ENCODE assay signal across 9 cellular contexts in genomic region chr19:40217921-40218890, GRCh38. TPM values are rescaled to one million over a fixed set of nuclear protein-coding genes. Genes with fewer than 3 reads are reported as not detected.
A peak's percentile ranks its signal among the peaks of the same experiment; 100 is the strongest.
DNase-seq lines count a peak whose midpoint lies in the region; ATAC-seq and TF ChIP-seq lines count a peak whose summit lies in the region.
"Had no signal": no experiment of that assay in that cellular context is flagged by ENCODE, and none has a peak within 500 bp of the region (broad histone marks: within the 10 kb centered on the region; RNA-seq: fewer than 3 reads in every experiment).

TSS of gene TTC9B (minus strand) at chr19:40218384. CDS start at chr19:40218381, 3 bp downstream.

- H3K27me3 Mint-ChIP-seq in neural crest cell (ENCODE audit: low read depth), result peaks cover 77% of the 10 kb centered on the region

- H3K27ac Mint-ChIP-seq in neural crest cell (ENCODE audit: unreplicated experiment), result no peak within 1 kb of the TSS

- TF ChIP-seq CTCF in GM10248 (IDR thresholded peaks at IDR 0.05; ENCODE audit: control extremely low read depth, extremely low read depth, low read depth, missing control alignments) (no peak), neural crest cell (conservative IDR thresholded peaks at IDR 0.05) (no peak)

- H3K4me3 Mint-ChIP-seq in neural crest cell, result peak within 1 kb of the TSS; percentile 49

- H3K36me3 Mint-ChIP-seq in neural crest cell (ENCODE audit: low read depth), result peaks cover 5% of the 10 kb centered on the region

- peak; percentile 67 for DNase-seq in GM10248 (ENCODE audit: extremely low spot score)
- peak; percentile 29 for DNase-seq in T follicular helper cell (ENCODE audit: low read depth)
- peak; percentile 39 for DNase-seq in central memory CD4-positive, alpha-beta T cell
- peak; percentile 46 for DNase-seq in neural crest cell (ENCODE audit: low read depth, low spot score)
- no peak for DNase-seq in NAMALWA (ENCODE audit: low spot score)
- DNase-seq in EL, result no peak

- no peak for ATAC-seq in HG03108 (IDR thresholded peaks at IDR 0.05; ENCODE audit: unreplicated experiment)
- ATAC-seq in HG03469 (IDR thresholded peaks at IDR 0.05; ENCODE audit: unreplicated experiment), result no peak

- CTCF ChIA-PET in GM10248 (lab: Yijun Ruan, JAX), result interaction anchor here (1.3 to 2.0 kb wide), 3 partner anchors 22 to 79 kb away, joined by 3 to 11 read pairs (median 5); no protein-coding TSS in a partner anchor

- peaks cover 3% of the 10 kb centered on the region for H3K9me3 Mint-ChIP-seq in neural crest cell

- POLR2A ChIA-PET in GM10248 (lab: Yijun Ruan, JAX), result no interaction called here

- H3K4me1 Mint-ChIP-seq in neural crest cell, result peaks cover 5% of the 10 kb centered on the region

RNA-seq across cellular contexts. Expression of gene TTC9B, which starts in this region (rescaled TPM):
- total RNA-seq in neural crest cell, result 1.7 and 2.5 TPM in 2 replicates
- total RNA-seq: epithelial cell of proximal tubule had no signal

Comparison
In these comparisons a context has a peak if more than half of its experiments do, and no peak if none do; other contexts are left out.
1. DNase-seq: peak in GM10248 (single experiment), T follicular helper cell (single experiment), central memory CD4-positive, alpha-beta T cell (single experiment) and neural crest cell (single experiment); none in NAMALWA (single experiment) and EL (single experiment).